ENCODE assay signal across 31 cellular contexts in genomic region chr14:55436530-55436929, GRCh38. TPM values are rescaled to one million over a fixed set of nuclear protein-coding genes. Genes with fewer than 3 reads are reported as not detected.
"Had no signal": no experiment of that assay in that cellular context is flagged by ENCODE, and none has a peak within 500 bp of the region (broad histone marks: within the 10 kb centered on the region; RNA-seq: fewer than 3 reads in every experiment).

No MANE protein-coding gene starts in this region.

- H3K36me3 ChIP-seq: heart left ventricle, neural progenitor cell, pancreas, spleen, tibial nerve, upper lobe of right lung had no signal

- H3K36me3 Mint-ChIP-seq: mesothelial cell of epicardium; natural killer cell treated with Interleukin-12 subunit alpha and Interleukin-12 subunit beta and Interleukin-15 and Interleukin-18, amount 100 ng/mL, for 72 hours; neural progenitor cell; stimulated activated memory B cell treated with anti-CD40 and anti-IgM and Interleukin-4, amounts not matched to agents 10 μg/mL and 1 μg/mL and 100 μg/mL, for 72 hours had no signal

- H3K4me1 ChIP-seq: heart left ventricle, neural progenitor cell, pancreas, tibial nerve, upper lobe of right lung had no signal

- H3K4me2 ChIP-seq: neural progenitor cell had no signal

- FAIRE-seq: frontal cortex, islet of Langerhans, pancreas had no signal

- H3K27me3 ChIP-seq: pancreas had no signal

- H3K9me3 ChIP-seq: heart left ventricle, pancreas, spleen, tibial nerve, upper lobe of right lung had no signal

- H3K9ac ChIP-seq: neural progenitor cell had no signal

- H3K4me3 Mint-ChIP-seq: endodermal cell; mesothelial cell of epicardium; natural killer cell treated with Interleukin-12 subunit alpha and Interleukin-12 subunit beta and Interleukin-15 and Interleukin-18, amount 100 ng/mL, for 72 hours; neural progenitor cell; stimulated activated memory B cell treated with anti-CD40 and anti-IgM and Interleukin-4, amounts not matched to agents 10 μg/mL and 1 μg/mL and 100 μg/mL, for 72 hours; stimulated activated naive CD8-positive, alpha-beta T cell treated with anti-CD3 and anti-CD28 coated beads, Interleukin-15, Interleukin-2, amounts not matched to agents 100 ng/mL and 50 ng/mL, for 24 hours had no signal

- H3K27me3 Mint-ChIP-seq: stimulated activated naive CD8-positive, alpha-beta T cell treated with anti-CD3 and anti-CD28 coated beads, Interleukin-15, Interleukin-2, amounts not matched to agents 100 ng/mL and 50 ng/mL, for 24 hours had no signal

- H3K27ac ChIP-seq: coronary artery, heart left ventricle, neural progenitor cell, pancreas, spleen, tibial nerve, upper lobe of right lung had no signal

- H2AFZ ChIP-seq: neural progenitor cell had no signal

- H3K9me3 Mint-ChIP-seq: endodermal cell; mesothelial cell of epicardium; natural killer cell treated with Interleukin-12 subunit alpha and Interleukin-12 subunit beta and Interleukin-15 and Interleukin-18, amount 100 ng/mL, for 72 hours; neural progenitor cell; stimulated activated memory B cell treated with anti-CD40 and anti-IgM and Interleukin-4, amounts not matched to agents 10 μg/mL and 1 μg/mL and 100 μg/mL, for 72 hours; stimulated activated naive CD8-positive, alpha-beta T cell treated with anti-CD3 and anti-CD28 coated beads, Interleukin-15, Interleukin-2, amounts not matched to agents 100 ng/mL and 50 ng/mL, for 24 hours had no signal

- H3K27ac Mint-ChIP-seq: endodermal cell; mesothelial cell of epicardium; natural killer cell treated with Interleukin-12 subunit alpha and Interleukin-12 subunit beta and Interleukin-15 and Interleukin-18, amount 100 ng/mL, for 72 hours; neural progenitor cell; progenitor cell of endocrine pancreas; stimulated activated memory B cell treated with anti-CD40 and anti-IgM and Interleukin-4, amounts not matched to agents 10 μg/mL and 1 μg/mL and 100 μg/mL, for 72 hours; stimulated activated naive CD8-positive, alpha-beta T cell treated with anti-CD3 and anti-CD28 coated beads, Interleukin-15, Interleukin-2, amounts not matched to agents 100 ng/mL and 50 ng/mL, for 24 hours had no signal

- H3K4me1 Mint-ChIP-seq: mesothelial cell of epicardium had no signal

- H3K4me3 ChIP-seq: coronary artery, heart left ventricle, neural progenitor cell, pancreas, spleen, tibial nerve, upper lobe of right lung had no signal

- DNase-seq: effector CD4-positive, alpha-beta T cell; endodermal cell; heart left ventricle; hypothalamus; kidney glomerular epithelial cell; occipital lobe; pancreas; right cardiac atrium; spleen; stimulated activated CD4-positive, alpha-beta T cell treated with anti-CD3 and anti-CD28 coated beads, Interleukin-15, amount 100 ng/mL, for 24 hours; stimulated activated CD4-positive, alpha-beta T cell treated with anti-CD3 and anti-CD28 coated beads, Interleukin-1b, Interleukin-23, amount 100 ng/mL, for 48 hours; stimulated activated CD4-positive, alpha-beta T cell treated with anti-CD3 and anti-CD28 coated beads, Interleukin-4, amount 100 ng/mL, for 24 hours; upper lobe of right lung had no signal

RNA-seq across cellular contexts. Expression of gene TBPL2, which starts 3.9 kb away (rescaled TPM):
- total RNA-seq: chondrocyte; dermis microvascular lymphatic vessel endothelial cell; endodermal cell; fibroblast of lung; frontal cortex; glomerular endothelial cell; heart left ventricle; left lobe of liver; lower leg skin; mesothelial cell of epicardium; natural killer cell treated with Interleukin-12 subunit alpha and Interleukin-12 subunit beta and Interleukin-15 and Interleukin-18, amount 100 ng/mL, for 72 hours; occipital lobe; pancreas; progenitor cell of endocrine pancreas; right cardiac atrium; spleen; temporal lobe; upper lobe of right lung had no signal
- polyA plus RNA-seq: esophagus, fibroblast of lung, heart left ventricle, pancreas, right cardiac atrium, spleen had no signal
